In genomic region chr18:9348079-9348671, GRCh38 we compare ENCODE assay signal across 12 cellular contexts. TPM values are rescaled to one million over a fixed set of nuclear protein-coding genes. Genes with fewer than 3 reads are reported as not detected.
DNase-seq lines count a peak whose midpoint lies in the region; ATAC-seq, FAIRE-seq and TF ChIP-seq lines count a peak whose summit lies in the region.
"Had no signal": no experiment of that assay in that cellular context is flagged by ENCODE, and none has a peak within 500 bp of the region (broad histone marks: within the 10 kb centered on the region; RNA-seq: fewer than 3 reads in every experiment).

No MANE protein-coding gene starts in this region.

- H3K4me1 ChIP-seq in osteoblast (ENCODE audit: insufficient read depth, low read length) (peaks cover 19% of the 10 kb centered on the region), psoas muscle (no peaks in the 10 kb centered on the region), right atrium auricular region (peaks cover 0 to 8% of the 10 kb centered on the region in 2 donors)

- H3K36me3 ChIP-seq in brain microvascular endothelial cell (replicated peaks) (peaks cover 11% of the 10 kb centered on the region), osteoblast (ENCODE audit: insufficient read depth, low read length) (peaks cover 7% of the 10 kb centered on the region), psoas muscle (ENCODE audit: insufficient read depth in 1 of 2, low read depth in 1 of 2) (no peaks in the 10 kb centered on the region), right atrium auricular region (peaks cover 5% of the 10 kb centered on the region)

- in situ Hi-C loops in brain microvascular endothelial cell (cut with HindIII; ENCODE audit: low pct_ligation_motif_present, low sequenced_read_pairs), result no loop called here

- H2AFZ ChIP-seq in osteoblast (ENCODE audit: low read length), result no peak overlapping the region

- WGBS in psoas muscle, 3 donors, result 74 to 86% (median 77%) methylated on average over 3 of the region's 3 CpGs

- TF ChIP-seq CTCF in GM10248 (IDR thresholded peaks at IDR 0.05; ENCODE audit: control extremely low read depth, extremely low read depth, low read depth, missing control alignments) (no peak), brain microvascular endothelial cell (IDR thresholded peaks at IDR 0.05; ENCODE audit: low read depth, low read length, missing control alignments) (no peak), osteoblast (IDR thresholded peaks at IDR 0.05; ENCODE audit: extremely low read depth, low read depth, low read length) (no peak), psoas muscle (IDR thresholded peaks at IDR 0.05) (no peak), right atrium auricular region (IDR thresholded peaks at IDR 0.05) (no peak)

- H3K9me3 ChIP-seq in osteoblast (ENCODE audit: low read depth, low read length), result no peaks in the 10 kb centered on the region
- no peaks in the 10 kb centered on the region for H3K9me3 ChIP-seq in psoas muscle
- H3K9me3 ChIP-seq in right atrium auricular region, result no peaks in the 10 kb centered on the region
- H3K9me3 ChIP-seq: upper lobe of left lung had no signal

- peak; percentile 32 for DNase-seq in GM10248 (ENCODE audit: extremely low spot score)
- peak; percentile 13 for DNase-seq in HTR-8/SVneo (ENCODE audit: insufficient read length, low spot score)
- peak; percentile 21 for DNase-seq in brain microvascular endothelial cell
- DNase-seq in osteoblast (ENCODE audit: insufficient read length, low spot score, missing footprints), result peak; percentile 65
- no peak for DNase-seq in psoas muscle
- no peak for DNase-seq in right atrium auricular region (ENCODE audit: low spot score)
- no peak for DNase-seq in DMS79 treated with DMSO at 0.1 percent for 48 hours (lab: John Stamatoyannopoulos, UW)
- DNase-seq: DND-41, left colon, T-cell, upper lobe of left lung had no signal

- no peak for FAIRE-seq in HTR-8/SVneo (lab: Jason Lieb, UNC)

- H3K4me3 ChIP-seq in brain microvascular endothelial cell (ENCODE audit: low read depth, low read length) (no peak overlapping the region), osteoblast (ENCODE audit: insufficient read depth, low read length) (no peak overlapping the region), psoas muscle (no peak overlapping the region), right atrium auricular region (no peak overlapping the region)
- H3K4me3 ChIP-seq: upper lobe of left lung had no signal

- CTCF ChIA-PET in GM10248 (lab: Yijun Ruan, JAX), result interaction anchor here (0.9 to 1.4 kb wide), 2 partner anchors 13 to 166 kb away, joined by 3 read pairs; partner anchors contain the start of gene TWSG1

- H3K79me2 ChIP-seq in osteoblast (ENCODE audit: insufficient read depth, low read length), result peaks cover 66% of the 10 kb centered on the region

- H3K27me3 ChIP-seq in brain microvascular endothelial cell (replicated peaks) (no peaks in the 10 kb centered on the region), osteoblast (ENCODE audit: insufficient read depth, low read length) (no peaks in the 10 kb centered on the region), psoas muscle (ENCODE audit: insufficient read depth in 3 of 3, low read length in 2 of 3) (no peaks in the 10 kb centered on the region), right atrium auricular region (no peaks in the 10 kb centered on the region)
- H3K27me3 ChIP-seq: upper lobe of left lung had no signal

- intact Hi-C loops in psoas muscle (cut with DNase I), result no loop called here

- POLR2A ChIA-PET in GM10248 (lab: Yijun Ruan, JAX), result no interaction called here

- peak overlapping the region; percentile 74 for H3K4me2 ChIP-seq in osteoblast (ENCODE audit: insufficient read depth, low read length)

- ATAC-seq in HG03521 (IDR thresholded peaks at IDR 0.05; ENCODE audit: unreplicated experiment) (no peak), psoas muscle (no peak)
- ATAC-seq: left colon, T-cell had no signal

- H4K20me1 ChIP-seq in osteoblast (ENCODE audit: insufficient read depth, low read length), result peaks cover 16% of the 10 kb centered on the region

- H3K27ac ChIP-seq in brain microvascular endothelial cell (peak overlapping the region; percentile 68), osteoblast (ENCODE audit: low read depth, low read length) (peak overlapping the region; percentile 69), psoas muscle (no peak overlapping the region), right atrium auricular region (no peak overlapping the region)

RNA-seq across cellular contexts. Expression of gene TWSG1, which starts 13.6 kb away (rescaled TPM):
- total RNA-seq in osteoblast (88.7 and 101 TPM in 2 replicates), psoas muscle (1 to 10 TPM; 6.2 to 8.5 (median 7.7) TPM), right atrium auricular region (10 to 100 TPM; 14.7 to 16.6 TPM)
- 1 to 10 TPM; 3.6 to 7.0 (median 3.9) TPM for polyA plus RNA-seq in psoas muscle

Comparison
In these comparisons a context has a peak if more than half of its experiments do, and no peak if none do; other contexts are left out.
1. DNase-seq: peak in GM10248 (single experiment), HTR-8/SVneo (single experiment), brain microvascular endothelial cell (single experiment) and osteoblast (single experiment); none in psoas muscle (0 of 2), right atrium auricular region (single experiment) and DMS79 treated with DMSO at 0.1 percent for 48 hours (single experiment).
2. H3K27ac ChIP-seq: peak in brain microvascular endothelial cell (single experiment) and osteoblast (single experiment); none in psoas muscle (single experiment) and right atrium auricular region (0 of 2).